33 cellular contexts compared by ENCODE assay signal in the genomic region with DNA sequence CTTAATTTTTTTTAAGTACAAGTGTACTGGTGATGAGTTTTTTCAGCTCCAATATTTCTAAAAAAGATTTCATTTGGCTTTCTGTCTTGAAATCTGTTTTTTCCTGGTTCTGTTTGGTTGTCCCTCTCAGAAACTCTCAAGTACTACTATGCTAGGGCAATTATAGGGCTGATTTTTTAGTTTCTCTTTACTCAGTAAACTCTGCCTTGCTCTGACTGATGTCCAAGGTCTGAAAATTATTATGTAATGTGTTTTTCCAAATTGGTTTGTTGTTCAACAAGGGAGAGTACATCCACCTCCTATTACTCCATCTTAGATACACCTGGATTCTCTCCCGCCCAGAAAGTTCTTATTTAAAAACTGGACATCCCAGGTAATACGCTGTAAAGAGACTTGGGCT.
"Had no signal": no experiment of that assay in that cellular context is flagged by ENCODE, and none has a peak within 500 bp of the region (broad histone marks: within the 10 kb centered on the region; RNA-seq: fewer than 3 reads in every experiment).

No MANE protein-coding gene starts in this region.

- H3K4me2 ChIP-seq: PC-9 had no signal

- H3K36me3 ChIP-seq: MG63, SJCRH30 had no signal

- H3K4me3 ChIP-seq: K562, MG63, PC-9, SJCRH30, SK-N-MC had no signal

- H2AFZ ChIP-seq: PC-9 had no signal

- H3K27ac ChIP-seq: PC-9, RWPE1, SJCRH30, SK-N-MC had no signal

- DNase-seq: Kasumi-1, KG1, MG63, NCI-H1048, NCI-H1092 treated with DMSO at 0.1 percent for 48 hours, NCI-H1105 treated with DMSO at 0.1 percent for 48 hours, NCI-H1417, NCI-H1436, NCI-H146, NCI-H1694, NCI-H187, NCI-H1930, NCI-H2029 treated with DMSO at 0.1 percent for 48 hours, NCI-H2081 treated with DMSO at 0.1 percent for 48 hours, NCI-H2107, NCI-H2171, NCI-H226, NCI-H446, NCI-H510A treated with DMSO at 0.1 percent for 48 hours, NCI-H524 treated with DMSO at 0.1 percent for 48 hours, NCI-H526 treated with DMSO at 0.1 percent for 48 hours, NCI-H774, PC-9, SHP77, SIG-M5, SJCRH30, T-cell had no signal

- FAIRE-seq: K562, RCC 7860 had no signal

- H3K27me3 ChIP-seq: MG63, SJCRH30 had no signal

- H3K9me3 ChIP-seq: MG63, SJCRH30 had no signal

- H3K4me1 ChIP-seq: SJCRH30 had no signal

- ATAC-seq: K562, Panc1, Right ventricle myocardium inferior, T-cell had no signal
